27 cellular contexts compared by ENCODE assay signal in the genomic region with DNA sequence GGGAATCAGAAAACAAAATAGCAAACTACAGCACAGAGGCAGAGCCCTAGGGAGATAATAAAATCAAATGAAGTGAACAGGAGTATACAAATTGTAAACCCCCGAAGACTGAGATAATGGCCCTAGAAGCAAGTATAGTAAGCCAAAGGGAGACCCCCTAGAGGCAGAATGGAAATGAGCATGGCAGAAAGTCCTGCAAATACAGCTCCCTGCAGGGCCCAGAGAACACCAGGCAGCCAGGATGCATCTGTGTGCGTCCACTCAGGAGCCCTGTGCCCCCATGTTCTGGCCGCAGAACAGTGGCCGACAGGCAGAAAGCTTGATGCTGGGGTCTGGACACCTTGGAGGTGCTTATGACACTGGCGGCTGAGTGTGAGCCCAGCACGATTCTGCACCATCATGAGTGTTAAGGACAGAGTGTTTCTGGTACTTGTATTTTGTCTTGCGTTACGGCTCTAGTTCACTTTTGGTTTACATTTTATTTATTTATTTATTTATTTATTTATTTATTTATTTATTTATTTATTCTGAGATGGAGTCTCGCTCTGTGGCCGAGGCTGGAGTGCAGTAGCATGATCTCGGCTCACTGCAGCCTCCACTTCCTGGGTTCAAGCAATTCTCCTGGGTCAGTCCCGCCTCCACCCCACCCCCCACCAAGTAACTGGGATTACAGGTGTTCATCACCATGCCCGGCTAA. TPM values are rescaled to one million over a fixed set of nuclear protein-coding genes. Genes with fewer than 3 reads are reported as not detected.
DNase-seq lines count a peak whose midpoint lies in the region; ATAC-seq, FAIRE-seq and TF ChIP-seq lines count a peak whose summit lies in the region.
"Had no signal": no experiment of that assay in that cellular context is flagged by ENCODE, and none has a peak within 500 bp of the region (broad histone marks: within the 10 kb centered on the region; RNA-seq: fewer than 3 reads in every experiment).

No MANE protein-coding gene starts in this region.

- POLR2A ChIA-PET in HEK293 (lab: Yijun Ruan, JAX) (no interaction called here), K562 (lab: Yijun Ruan, JAX) (interaction anchor here (0.7 to 1.2 kb wide), 6 partner anchors 12 to 1086 kb away, joined by 3 to 4 read pairs (median 3); no protein-coding TSS in a partner anchor)

- peak; percentile 58 for ATAC-seq in K562
- no peak for ATAC-seq in GM19397 (IDR thresholded peaks at IDR 0.05; ENCODE audit: unreplicated experiment)
- ATAC-seq in GM18505 (IDR thresholded peaks at IDR 0.05; ENCODE audit: unreplicated experiment): no peak
- ATAC-seq: activated T-cell treated with anti-CD3 and anti-CD28 coated beads, Interleukin-2, amount 50 U/mL, for 4 hours; left lung; naive thymus-derived CD8-positive, alpha-beta T cell; pancreas; right cardiac atrium had no signal

- H3K9ac ChIP-seq in K562 (ENCODE audit: insufficient read depth in 1 of 2, low read depth in 2 of 2, low read length in 2 of 2) (no peak overlapping the region), neural cell (ENCODE audit: low read length) (no peak overlapping the region)

- H3F3A ChIP-seq in neural cell (ENCODE audit: insufficient read depth, low read length, poor library complexity, severe bottlenecking): no peaks in the 10 kb centered on the region

- CTCF ChIA-PET in HEK293 (lab: Yijun Ruan, JAX): interaction anchor here (1.0 to 2.0 kb wide), 4 partner anchors 12 to 51 kb away, joined by 3 to 9 read pairs (median 4); partner anchors contain the start of gene RGS9
- CTCF ChIA-PET in K562 (lab: Yijun Ruan, JAX; ENCODE audit: low intra/inter-chr PET ratio): no interaction called here

- FAIRE-seq in K562 (lab: Jason Lieb, UNC): peak; percentile 11
- FAIRE-seq: GM18507, H54, pancreas, TTC549 had no signal

- no peak overlapping the region for H3K4me2 ChIP-seq in K562 (ENCODE audit: insufficient read depth, low read length)
- H3K4me2 ChIP-seq in neural cell (ENCODE audit: low read length): peak overlapping the region; percentile 26
- H3K4me2 ChIP-seq: PC-9 had no signal

- TF ChIP-seq CTCF in GM12864 (IDR thresholded peaks at IDR 0.05; ENCODE audit: low read depth, low read length, missing control alignments) (peak; percentile 27), HEK293 (tag by site-specific recombination; IDR thresholded peaks at IDR 0.05) (no peak), K562 (IDR thresholded peaks at IDR 0.05 in 2 of 3, conservative IDR thresholded peaks at IDR 0.05 in 1 of 3; ENCODE audit: insufficient read depth in 2 of 3, low read depth in 1 of 3, low read length in 3 of 3) (peak; percentile 18 to 39 (median 19); a peak in 2 of 6 replicates), neural cell (IDR thresholded peaks at IDR 0.05; ENCODE audit: poor library complexity, severe bottlenecking) (no peak), GM13977 (IDR thresholded peaks at IDR 0.05; ENCODE audit: extremely low read depth, insufficient read depth, missing control alignments) (no peak)

- H3K79me2 ChIP-seq in K562 (ENCODE audit: control insufficient read depth, insufficient read depth, low read length) (no peaks in the 10 kb centered on the region), neural cell (replicated peaks; ENCODE audit: insufficient read depth, low read length) (no peaks in the 10 kb centered on the region)

- H3K36me3 ChIP-seq in HEK293 (ENCODE audit: control insufficient read depth in 2 of 2, insufficient read depth in 1 of 2, low read length in 2 of 2) (no peaks in the 10 kb centered on the region), K562 (ENCODE audit: control insufficient read depth, insufficient read depth, low read length) (no peaks in the 10 kb centered on the region), neural cell (ENCODE audit: insufficient read depth, low read length) (no peaks in the 10 kb centered on the region)
- H3K36me3 ChIP-seq: adrenal gland, left lung, pancreas had no signal

- H4K20me1 ChIP-seq in K562 (replicated peaks; ENCODE audit: control insufficient read depth, insufficient read depth, low read length) (no peaks in the 10 kb centered on the region), neural cell (ENCODE audit: insufficient read depth) (no peaks in the 10 kb centered on the region)

- H2AFZ ChIP-seq in K562 (ENCODE audit: low read depth, low read length): no peak overlapping the region
- no peak overlapping the region for H2AFZ ChIP-seq in neural cell (ENCODE audit: low read depth, low read length)
- H2AFZ ChIP-seq: PC-9 had no signal

- H3K27ac ChIP-seq in HEK293 (ENCODE audit: extremely low read depth, low read depth, low read length): no peak overlapping the region
- no peak overlapping the region for H3K27ac ChIP-seq in K562 (ENCODE audit: extremely low read depth, low read depth, low read length)
- H3K27ac ChIP-seq in neural cell (ENCODE audit: low read length): peak overlapping the region; percentile 22
- H3K27ac ChIP-seq: adrenal gland, left lung, pancreas, PC-9, testis had no signal

- no peaks in the 10 kb centered on the region for H3K9me3 ChIP-seq in HEK293 (ENCODE audit: control insufficient read depth, insufficient read depth, low read depth, low read length)
- H3K9me3 ChIP-seq in K562 (replicated peaks; ENCODE audit: control insufficient read depth, insufficient read depth, low read depth, low read length): no peaks in the 10 kb centered on the region
- H3K9me3 ChIP-seq in neural cell (ENCODE audit: low read length): no peaks in the 10 kb centered on the region
- H3K9me3 ChIP-seq: adrenal gland, left lung, pancreas, testis had no signal

- H3K27me3 ChIP-seq in K562 (ENCODE audit: control insufficient read depth in 2 of 2, insufficient read depth in 2 of 2, low read length in 2 of 2) (no peaks in the 10 kb centered on the region; a peak in 2 of 5 replicates), neural cell (ENCODE audit: insufficient read depth, low read depth, low read length) (no peaks in the 10 kb centered on the region)
- H3K27me3 ChIP-seq: adrenal gland, left lung, pancreas, testis had no signal

- no peaks in the 10 kb centered on the region for H3K9me1 ChIP-seq in K562 (ENCODE audit: control insufficient read depth, insufficient read depth, low read length)

- no TSS peak for BruUV-seq in K562 (replicated peaks; lab: Mats Ljungman, UMichigan)

- no peaks in the 10 kb centered on the region for H3K4me1 ChIP-seq in HEK293 (ENCODE audit: control insufficient read depth, insufficient read depth, low read length)
- H3K4me1 ChIP-seq in K562 (replicated peaks in 1 of 2; ENCODE audit: control insufficient read depth in 2 of 2, insufficient read depth in 2 of 2, low read length in 2 of 2): no peaks in the 10 kb centered on the region; a peak in 2 of 5 replicates
- H3K4me1 ChIP-seq: pancreas had no signal

- TF ChIP-seq POLR2A in K562 (conservative IDR thresholded peaks at IDR 0.05): no peak
- no peak for TF ChIP-seq POLR2A in GM18505 (IDR thresholded peaks at IDR 0.05; ENCODE audit: borderline replicate concordance, extremely low read depth, insufficient read depth, insufficient read length)

- H3K4me3 ChIP-seq in GM12864 (ENCODE audit: low read depth, low read length): no peak overlapping the region
- H3K4me3 ChIP-seq in HEK293 (ENCODE audit: low read depth, low read length): no peak overlapping the region
- H3K4me3 ChIP-seq in K562: no peak overlapping the region
- H3K4me3 ChIP-seq in neural cell (ENCODE audit: low read length): no peak overlapping the region
- H3K4me3 ChIP-seq: adrenal gland, left lung, pancreas, PC-9, testis had no signal

- H3K9me2 ChIP-seq in neural cell (ENCODE audit: insufficient read depth, low read length): no peaks in the 10 kb centered on the region

- no peak for TF ChIP-seq EP300 in K562 (IDR thresholded peaks at IDR 0.05; ENCODE audit: low read length)
- no peak for TF ChIP-seq EP300 in neural cell (conservative IDR thresholded peaks at IDR 0.05; ENCODE audit: poor library complexity, severe bottlenecking)

- intact Hi-C loops in K562 (cut with micrococcal nuclease): no loop called here

- 54% methylated on average over 12 of the region's 13 CpGs for WGBS in K562 (ENCODE audit: insufficient coverage, low coverage, missing lambda C conversion rate)

- in situ Hi-C loops in K562 (cut with MboI): no loop called here
- in situ Hi-C loops in GM13977 (cut with MboI; ENCODE audit: low pct_unique_long_range_greater_than_20kb, low sequenced_read_pairs, unreplicated experiment): loop anchor here (25.0 kb wide), 1 partner anchor 224 kb away; no protein-coding TSS in a partner anchor

- DNase-seq in GM12864 (ENCODE audit: low read depth) (no peak), K562 (ENCODE audit: extremely low read depth in 1 of 4, low spot score in 3 of 4) (peak in 2 of 4 experiments; percentile 21 to 29), GM13977 (ENCODE audit: low spot score) (no peak)
- DNase-seq: activated T-cell treated with anti-CD3 and anti-CD28 coated beads, Interleukin-2, amount 50 U/mL, for 4 hours; adrenal gland; effector CD4-positive, alpha-beta T cell; erythroblast; left lung; naive thymus-derived CD8-positive, alpha-beta T cell; NCI-H1417 treated with DMSO at 0.1 percent for 48 hours; NCI-H2081 treated with DMSO at 0.1 percent for 48 hours; pancreas; PC-9; right cardiac atrium; SHP77; stimulated activated CD4-positive, alpha-beta T cell treated with anti-CD3 and anti-CD28 coated beads, Interleukin-12 subunit alpha, Interleukin-12 subunit beta, amount 100 ng/mL, for 4 hours; stimulated activated CD4-positive, alpha-beta T cell treated with anti-CD3 and anti-CD28 coated beads, Interleukin-4, amount 100 ng/mL, for 4 hours; stimulated activated naive CD4-positive, alpha-beta T cell treated with Interleukin-2 at 50 U/mL for 16 hours; T-helper 1 cell; testis had no signal

- TF ChIP-seq RAD21 in K562 (CRISPR knock-in tag; conservative IDR thresholded peaks at IDR 0.05 in 1 of 2, IDR thresholded peaks at IDR 0.05 in 1 of 2) (no peak), neural cell (conservative IDR thresholded peaks at IDR 0.05) (no peak)

RNA-seq across cellular contexts. Expression of gene RGS9, which starts 48.7 kb away (rescaled TPM):
- total RNA-seq in K562 (2011; cell fraction: chromatin; rRNA removed; ENCODE audit: low replicate concordance): 0.39 TPM in 1 of 2 replicates, not detected in the other
- total RNA-seq in K562 (2011; cell fraction: nucleolus; rRNA removed): not detected in 2 replicates
- total RNA-seq in K562 (2011; cell fraction: nucleoplasm; rRNA removed): 0.23 and 0.44 TPM in 2 replicates
- total RNA-seq in K562 (2014; rRNA removed) (0.18 and 0.69 TPM in 2 replicates), K562 (2014; rRNA removed; fragmentation: Illumina TruSeq; extraction: Trizol) (0.54 and 0.55 TPM in 2 replicates), K562 (2015; rRNA removed; fragmentation: Illumina TruSeq; extraction: Trizol) (0.38 and 0.65 TPM in 2 replicates), K562 (2021) (0.60 and 0.73 TPM in 2 replicates)
- polyA plus RNA-seq in K562 (2011; rRNA removed) (0.55 and 1.4 TPM in 2 replicates), K562 (2014; fragmentation: Illumina TruSeq; extraction: Trizol) (0.55 and 0.74 TPM in 2 replicates), K562 (2014; fragmentation: Nextera tagmentation; extraction: Ambion mirVana) (under 1 TPM; 0.38 to 0.55 TPM), K562 (2014; rRNA removed) (0.49 TPM in 2 replicates), neural cell (6.8 and 8.0 TPM in 2 replicates)
- polyA plus RNA-seq in K562 (2011; cell fraction: cytosol; rRNA removed): 0.40 and 0.81 TPM in 2 replicates
- 0.24 and 0.33 TPM in 2 replicates for polyA plus RNA-seq in K562 (2011; cell fraction: nucleus; rRNA removed)
- polyA plus RNA-seq in K562 (2012): 0.74 and 1.2 TPM in 2 replicates
- 0.30 and 0.67 TPM in 2 replicates for polyA minus RNA-seq in K562 (2011; rRNA and poly(A)+ RNA removed)
- polyA minus RNA-seq in K562 (2011; cell fraction: cytosol; rRNA and poly(A)+ RNA removed): not detected in 2 replicates
- 0.56 TPM in 1 of 2 replicates, not detected in the other for polyA minus RNA-seq in K562 (2011; cell fraction: nucleus; rRNA and poly(A)+ RNA removed)
- 5.0 and 5.1 TPM in 2 replicates for polyA minus RNA-seq in neural cell

Comparison
In these comparisons a context has a peak if more than half of its experiments do, and no peak if none do; other contexts are left out.
1. CTCF ChIP-seq: peak in GM12864 (single experiment) and K562 (3 of 3); none in HEK293 (single experiment), neural cell (single experiment) and GM13977 (single experiment).